ENCODE assay signal across 34 cellular contexts in genomic region chr1:183694035-183694434, GRCh38. TPM values are rescaled to one million over a fixed set of nuclear protein-coding genes. Genes with fewer than 3 reads are reported as not detected.
DNase-seq lines count a peak whose midpoint lies in the region; ATAC-seq, FAIRE-seq and TF ChIP-seq lines count a peak whose summit lies in the region.
"Had no signal": no experiment of that assay in that cellular context is flagged by ENCODE, and none has a peak within 500 bp of the region (broad histone marks: within the 10 kb centered on the region; RNA-seq: fewer than 3 reads in every experiment).

No MANE protein-coding gene starts in this region.

- intact Hi-C loops in heart right ventricle (cut with DNase I) = no loop called here
- intact Hi-C loops in pancreas (cut with DNase I) = no loop called here

- H3K27ac ChIP-seq in heart right ventricle (peak overlapping the region in 3 of 10 donors; percentile 13 to 44 (median 21)), pancreas (no peak overlapping the region)
- H3K27ac ChIP-seq: hepatocyte, parathyroid adenoma, sigmoid colon, SK-N-MC, upper lobe of left lung, VCaP had no signal

- peaks cover 20% of the 10 kb centered on the region for H3K4me1 ChIP-seq in adipocyte (ENCODE audit: control insufficient read depth, insufficient read depth, low read length)
- H3K4me1 ChIP-seq in heart right ventricle = peaks cover 0 to 71% (median 37%) of the 10 kb centered on the region in 9 donors
- H3K4me1 ChIP-seq in pancreas = no peaks in the 10 kb centered on the region
- H3K4me1 ChIP-seq: parathyroid adenoma, sigmoid colon had no signal

- FAIRE-seq in pancreas (lab: Jason Lieb, UNC) = no peak

- H3K4me3 ChIP-seq in adipocyte (ENCODE audit: low read length) = peak overlapping the region; percentile 5
- no peak overlapping the region for H3K4me3 ChIP-seq in heart right ventricle
- no peak overlapping the region for H3K4me3 ChIP-seq in pancreas
- H3K4me3 ChIP-seq: hepatocyte, sigmoid colon, SK-N-MC, upper lobe of left lung had no signal

- WGBS in heart right ventricle, 2 donors = 12 to 23% methylated on average over 1 of the region's 1 CpG
- WGBS in pancreas, 2 donors = 35 to 48% methylated on average over 1 of the region's 1 CpG

- peak; percentile 62 for DNase-seq in G401 (ENCODE audit: low spot score)
- DNase-seq in adipocyte (ENCODE audit: low read depth) = no peak
- DNase-seq in heart right ventricle = peak in 1 of 2 donors; percentile 31
- no peak for DNase-seq in pancreas
- DNase-seq in GM19240 (ENCODE audit: insufficient read length, low spot score) = no peak
- no peak for DNase-seq in stimulated activated CD4-positive, alpha-beta T cell treated with anti-CD3 and anti-CD28 coated beads, Interleukin-1b, Interleukin-23, amount 100 ng/mL, for 48 hours
- DNase-seq: activated CD4-positive, alpha-beta T cell treated with anti-CD3 and anti-CD28 coated beads, Interleukin-2, amount 10 ng/mL, durations not matched to agents 7 days and 5 days; activated CD8-positive, alpha-beta memory T cell treated with anti-CD3 and anti-CD28 coated beads, Interleukin-2, amount 10 ng/mL, durations not matched to agents 7 days and 5 days; activated naive CD4-positive, alpha-beta T cell treated with anti-CD3 and anti-CD28 coated beads for 36 hours; activated T-cell treated with anti-CD3 and anti-CD28 coated beads, Interleukin-2, amount 50 U/mL, for 72 hours; caudate nucleus; DND-41; foreskin melanocyte; HCEC 1CT; immature natural killer cell; Kasumi-1; NCI-H1694 treated with DMSO at 0.1 percent for 48 hours; NCI-H2171 treated with DMSO at 0.1 percent for 48 hours; NCI-H524 treated with DMSO at 0.1 percent for 48 hours; nephron progenitor cell; sigmoid colon; stimulated activated CD4-positive, alpha-beta T cell treated with anti-CD3 and anti-CD28 coated beads, Interleukin-15, amount 100 ng/mL, for 24 hours; stimulated activated naive CD8-positive, alpha-beta T cell treated with anti-CD3 and anti-CD28 coated beads, Interleukin-15, amount 100 ng/mL, for 72 hours; T-helper 2 cell; upper lobe of left lung had no signal

- TF ChIP-seq CTCF in heart right ventricle (IDR thresholded peaks at IDR 0.05) = no peak
- TF ChIP-seq CTCF in pancreas (IDR thresholded peaks at IDR 0.05) = no peak

- H3K36me3 ChIP-seq in adipocyte (ENCODE audit: control insufficient read depth, insufficient read depth, low read length, severe bottlenecking) (no peaks in the 10 kb centered on the region), heart right ventricle (no peaks in the 10 kb centered on the region), pancreas (no peaks in the 10 kb centered on the region)
- H3K36me3 ChIP-seq: sigmoid colon, upper lobe of left lung had no signal

- ATAC-seq in heart right ventricle (peak in 7 of 8 donors; percentile 69 to 90 (median 75)), pancreas (peak in 3 of 4 donors; percentile 46 to 66 (median 53)), GM21786 (IDR thresholded peaks at IDR 0.05; ENCODE audit: unreplicated experiment) (no peak), GM21528 (IDR thresholded peaks at IDR 0.05; ENCODE audit: low FRiP score, unreplicated experiment) (no peak)
- ATAC-seq: activated CD8-positive, alpha-beta memory T cell treated with anti-CD3 and anti-CD28 coated beads, Interleukin-2, amount 10 ng/mL, durations not matched to agents 7 days and 5 days; stimulated activated naive CD8-positive, alpha-beta T cell treated with anti-CD3 and anti-CD28 coated beads, Interleukin-15, amount 100 ng/mL, for 72 hours had no signal

- in situ Hi-C loops in G401 (cut with HindIII; ENCODE audit: low sequenced_read_pairs) = no loop called here

- H3K9me3 ChIP-seq in adipocyte (ENCODE audit: control insufficient read depth, low read length) (no peaks in the 10 kb centered on the region), heart right ventricle (no peaks in the 10 kb centered on the region), pancreas (no peaks in the 10 kb centered on the region)
- H3K9me3 ChIP-seq: sigmoid colon, upper lobe of left lung had no signal

- H3K9ac ChIP-seq in adipocyte (ENCODE audit: low read length) = no peak overlapping the region
- H3K9ac ChIP-seq: parathyroid adenoma had no signal

- H3K27me3 ChIP-seq in adipocyte (replicated peaks; ENCODE audit: control insufficient read depth, insufficient read depth, low read length) (no peaks in the 10 kb centered on the region), heart right ventricle (no peaks in the 10 kb centered on the region), pancreas (no peaks in the 10 kb centered on the region)
- H3K27me3 ChIP-seq: hepatocyte, sigmoid colon, upper lobe of left lung had no signal

RNA-seq across cellular contexts. Expression of gene APOBEC4, which starts 40.9 kb away (rescaled TPM):
- not detected in 2 replicates for total RNA-seq in G401 (2014; rRNA removed; shearing (Covaris generic))
- total RNA-seq in heart right ventricle (not detected), pancreas (not detected)
- polyA plus RNA-seq in heart right ventricle (not detected), pancreas (under 1 TPM in 1 of 2 donors, not detected in 1; 0.05 TPM)
- total RNA-seq: activated CD4-positive, alpha-beta T cell treated with anti-CD3 and anti-CD28 coated beads, Interleukin-2, amount 10 ng/mL, durations not matched to agents 7 days and 5 days; activated CD8-positive, alpha-beta memory T cell treated with anti-CD3 and anti-CD28 coated beads, Interleukin-2, amount 10 ng/mL, durations not matched to agents 7 days and 5 days; activated naive CD4-positive, alpha-beta T cell treated with anti-CD3 and anti-CD28 coated beads for 36 hours; activated T-cell treated with anti-CD3 and anti-CD28 coated beads, Interleukin-2, amount 50 U/mL, for 72 hours; dermis microvascular lymphatic vessel endothelial cell; liver; sigmoid colon had no signal
- polyA plus RNA-seq: BJ, hepatocyte, immature natural killer cell, liver had no signal

RNA-seq across cellular contexts. Expression of gene ARPC5, which starts 58.5 kb away (rescaled TPM):
- 81.4 and 155 TPM in 2 replicates for total RNA-seq in G401 (2014; rRNA removed; shearing (Covaris generic))
- total RNA-seq in heart right ventricle (10 to 100 TPM; 23.8 to 60.2 (median 28.1) TPM), pancreas (10 to 100 TPM; 17.5 to 68.0 (median 28.4) TPM)
- polyA plus RNA-seq in heart right ventricle (10 to 100 TPM; 42.4 to 57.8 TPM), pancreas (10 to 100 TPM; 33.5 to 58.5 TPM)

Comparison
In these comparisons a context has a peak if more than half of its experiments do, and no peak if none do; other contexts are left out.
1. ATAC-seq: peak in heart right ventricle (7 of 8) and pancreas (3 of 4); none in GM21786 (single experiment) and GM21528 (single experiment).